ENCODE assay signal across 35 cellular contexts in the genomic region with DNA sequence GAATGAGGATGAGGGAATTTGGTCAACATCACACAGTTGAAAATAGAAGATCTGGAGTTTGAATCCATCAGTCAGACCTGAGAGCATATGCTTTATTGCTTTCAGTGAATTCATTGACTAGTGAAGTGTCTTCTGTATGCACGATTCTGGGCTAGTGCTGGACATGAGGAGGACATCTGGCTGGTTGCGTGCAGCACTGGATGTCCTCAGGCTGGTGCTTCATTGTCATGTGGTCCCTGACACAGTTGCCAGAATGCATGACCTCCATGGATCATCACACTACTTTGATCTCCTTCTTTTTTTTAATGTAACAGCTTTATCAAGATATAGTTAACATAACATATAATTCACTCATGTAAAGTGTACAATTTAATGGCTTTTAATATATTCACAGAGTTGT. TPM values are rescaled to one million over a fixed set of nuclear protein-coding genes. Genes with fewer than 3 reads are reported as not detected.
"Had no signal": no experiment of that assay in that cellular context is flagged by ENCODE, and none has a peak within 500 bp of the region (broad histone marks: within the 10 kb centered on the region; RNA-seq: fewer than 3 reads in every experiment).

No MANE protein-coding gene starts in this region.

- H3K27me3 Mint-ChIP-seq: activated naive CD8-positive, alpha-beta T cell treated with anti-CD3 and anti-CD28 coated beads, Interleukin-2, amount 10 ng/mL, durations not matched to agents 7 days and 5 days; activated T-cell treated with anti-CD3 and anti-CD28 coated beads, Interleukin-2, amount 50 U/mL, for 24 hours; central memory CD8-positive, alpha-beta T cell; dendritic cell treated with granulocyte-macrophage colony-stimulating factor and Interleukin-4, amounts not matched to agents 40 ng/mL and 50 ng/mL, for 4 days had no signal

- H3K4me3 Mint-ChIP-seq: activated CD4-positive, alpha-beta memory T cell treated with anti-CD3 and anti-CD28 coated beads, Interleukin-2, amount 10 ng/mL, durations not matched to agents 7 days and 5 days; activated CD4-positive, alpha-beta T cell treated with anti-CD3 and anti-CD28 coated beads, Interleukin-2, amount 10 ng/mL, durations not matched to agents 7 days and 5 days; activated naive CD4-positive, alpha-beta T cell treated with anti-CD3 and anti-CD28 coated beads, Interleukin-2, amount 10 ng/mL, durations not matched to agents 7 days and 5 days; activated naive CD8-positive, alpha-beta T cell treated with anti-CD3 and anti-CD28 coated beads, Interleukin-2, amount 10 ng/mL, durations not matched to agents 7 days and 5 days; activated T-cell treated with anti-CD3 and anti-CD28 coated beads, Interleukin-2, amount 50 U/mL, for 24 hours; activated T-cell treated with anti-CD3 and anti-CD28 coated beads, Interleukin-2, amount 50 U/mL, for 72 hours; central memory CD8-positive, alpha-beta T cell; dendritic cell treated with granulocyte-macrophage colony-stimulating factor and Interleukin-4, amounts not matched to agents 40 ng/mL and 50 ng/mL, for 4 days; endodermal cell; WTC11 had no signal

- H3K4me1 ChIP-seq: esophagus muscularis mucosa, gastrocnemius medialis had no signal

- H3K27ac ChIP-seq: brain microvascular endothelial cell, coronary artery, dorsolateral prefrontal cortex, esophagus muscularis mucosa, gastrocnemius medialis, heart right ventricle, hepatocyte had no signal

- H3K36me3 Mint-ChIP-seq: WTC11 had no signal

- H3K4me1 Mint-ChIP-seq: WTC11 had no signal

- ATAC-seq: activated naive CD4-positive, alpha-beta T cell treated with anti-CD3 and anti-CD28 coated beads, Interleukin-2, amount 50 U/mL, for 72 hours; activated T-cell treated with anti-CD3 and anti-CD28 coated beads, Interleukin-2, amount 50 U/mL, for 72 hours; gastrocnemius medialis; heart right ventricle; WTC11 had no signal

- H3K4me3 ChIP-seq: coronary artery, dorsolateral prefrontal cortex, esophagus muscularis mucosa, gastrocnemius medialis, heart right ventricle, hepatocyte had no signal

- H3K36me3 ChIP-seq: brain microvascular endothelial cell, esophagus muscularis mucosa, gastrocnemius medialis, heart right ventricle had no signal

- H3K9me3 ChIP-seq: esophagus muscularis mucosa, gastrocnemius medialis, heart right ventricle had no signal

- H3K27ac Mint-ChIP-seq: activated CD4-positive, alpha-beta memory T cell treated with anti-CD3 and anti-CD28 coated beads, Interleukin-2, amount 10 ng/mL, durations not matched to agents 7 days and 5 days; activated CD4-positive, alpha-beta T cell treated with anti-CD3 and anti-CD28 coated beads, Interleukin-2, amount 10 ng/mL, durations not matched to agents 7 days and 5 days; activated naive CD4-positive, alpha-beta T cell treated with anti-CD3 and anti-CD28 coated beads, Interleukin-2, amount 10 ng/mL, durations not matched to agents 7 days and 5 days; activated naive CD4-positive, alpha-beta T cell treated with anti-CD3 and anti-CD28 coated beads, Interleukin-2, amount 50 U/mL, for 72 hours; activated naive CD8-positive, alpha-beta T cell treated with anti-CD3 and anti-CD28 coated beads, Interleukin-2, amount 10 ng/mL, durations not matched to agents 7 days and 5 days; activated T-cell treated with anti-CD3 and anti-CD28 coated beads, Interleukin-2, amount 50 U/mL, for 24 hours; activated T-cell treated with anti-CD3 and anti-CD28 coated beads, Interleukin-2, amount 50 U/mL, for 72 hours; dendritic cell treated with granulocyte-macrophage colony-stimulating factor and Interleukin-4, amounts not matched to agents 40 ng/mL and 50 ng/mL, for 4 days; endodermal cell; WTC11 had no signal

- DNase-seq: activated CD4-positive, alpha-beta memory T cell treated with anti-CD3 and anti-CD28 coated beads, Interleukin-2, amount 10 ng/mL, durations not matched to agents 7 days and 5 days; activated CD4-positive, alpha-beta T cell treated with anti-CD3 and anti-CD28 coated beads for 1 hour; activated CD4-positive, alpha-beta T cell treated with anti-CD3 and anti-CD28 coated beads for 4 hours; activated CD4-positive, alpha-beta T cell treated with anti-CD3 and anti-CD28 coated beads, Interleukin-2, amount 10 ng/mL, durations not matched to agents 7 days and 5 days; activated CD4-positive, alpha-beta T cell treated with anti-CD3 and anti-CD28 coated beads, Interleukin-2, amount 50 U/mL, for 4 hours; activated CD8-positive, alpha-beta memory T cell treated with anti-CD3 and anti-CD28 coated beads, Interleukin-2, amount 50 U/mL, for 48 hours; activated gamma-delta T cell; activated naive CD4-positive, alpha-beta T cell; activated naive CD4-positive, alpha-beta T cell treated with anti-CD3 and anti-CD28 coated beads, Interleukin-2, amount 10 ng/mL, durations not matched to agents 7 days and 5 days; activated naive CD8-positive, alpha-beta T cell treated with anti-CD3 and anti-CD28 coated beads, Interleukin-2, amount 10 ng/mL, durations not matched to agents 7 days and 5 days; activated T-cell treated with anti-CD3 and anti-CD28 coated beads for 4 hours; activated T-cell treated with anti-CD3 and anti-CD28 coated beads, Interleukin-2, amount 50 U/mL, for 24 hours; activated T-cell treated with anti-CD3 and anti-CD28 coated beads, Interleukin-2, amount 50 U/mL, for 72 hours; brain microvascular endothelial cell; dorsolateral prefrontal cortex; effector memory CD4-positive, alpha-beta T cell; endodermal cell; erythroblast; gastrocnemius medialis; heart right ventricle; T-helper 2 cell had no signal

- H2AFZ ChIP-seq: hepatocyte had no signal

- H3K9me3 Mint-ChIP-seq: central memory CD8-positive, alpha-beta T cell had no signal

- H3K27me3 ChIP-seq: brain microvascular endothelial cell, esophagus muscularis mucosa, gastrocnemius medialis, hepatocyte had no signal

- H3K4me2 ChIP-seq: hepatocyte had no signal

- H3K79me2 ChIP-seq: hepatocyte had no signal

RNA-seq across cellular contexts. Expression of gene MMP7, which starts 44.5 kb away (rescaled TPM):
- total RNA-seq: activated CD4-positive, alpha-beta memory T cell treated with anti-CD3 and anti-CD28 coated beads, Interleukin-2, amount 10 ng/mL, durations not matched to agents 7 days and 5 days; activated CD4-positive, alpha-beta T cell treated with anti-CD3 and anti-CD28 coated beads, Interleukin-2, amount 10 ng/mL, durations not matched to agents 7 days and 5 days; activated naive CD4-positive, alpha-beta T cell treated with anti-CD3 and anti-CD28 coated beads, Interleukin-2, amount 50 U/mL, for 72 hours; activated naive CD8-positive, alpha-beta T cell treated with anti-CD3 and anti-CD28 coated beads, Interleukin-2, amount 10 ng/mL, durations not matched to agents 7 days and 5 days; activated T-cell treated with anti-CD3 and anti-CD28 coated beads, Interleukin-2, amount 50 U/mL, for 72 hours; bronchial epithelial cell; cardiac septum; cerebellum; endodermal cell; esophagus muscularis mucosa; gastrocnemius medialis; T-helper 1 cell treated with Interleukin-12 subunit alpha and Interleukin-12 subunit beta and Interleukin-4 antibody, amounts not matched to agents 30 ng/mL and 1 ng/mL, for 36 hours had no signal
- polyA plus RNA-seq: fibroblast of lung had no signal

RNA-seq across cellular contexts. Expression of gene MMP20, which starts 50.1 kb away (rescaled TPM):
- total RNA-seq: activated CD4-positive, alpha-beta memory T cell treated with anti-CD3 and anti-CD28 coated beads, Interleukin-2, amount 10 ng/mL, durations not matched to agents 7 days and 5 days; activated CD4-positive, alpha-beta T cell treated with anti-CD3 and anti-CD28 coated beads, Interleukin-2, amount 10 ng/mL, durations not matched to agents 7 days and 5 days; activated naive CD4-positive, alpha-beta T cell treated with anti-CD3 and anti-CD28 coated beads, Interleukin-2, amount 50 U/mL, for 72 hours; activated naive CD8-positive, alpha-beta T cell treated with anti-CD3 and anti-CD28 coated beads, Interleukin-2, amount 10 ng/mL, durations not matched to agents 7 days and 5 days; activated T-cell treated with anti-CD3 and anti-CD28 coated beads, Interleukin-2, amount 50 U/mL, for 72 hours; astrocyte; bronchial epithelial cell; cardiac septum; cerebellum; dorsolateral prefrontal cortex; endodermal cell; esophagus muscularis mucosa; fibroblast of lung; fibroblast of villous mesenchyme; gastrocnemius medialis; heart right ventricle; hepatocyte; T-helper 1 cell treated with Interleukin-12 subunit alpha and Interleukin-12 subunit beta and Interleukin-4 antibody, amounts not matched to agents 30 ng/mL and 1 ng/mL, for 36 hours; WTC11 had no signal
- polyA plus RNA-seq: fibroblast of lung, heart right ventricle, hepatocyte had no signal
